Comparison of ENCODE assay signal across 1 cellular context in the genomic region with DNA sequence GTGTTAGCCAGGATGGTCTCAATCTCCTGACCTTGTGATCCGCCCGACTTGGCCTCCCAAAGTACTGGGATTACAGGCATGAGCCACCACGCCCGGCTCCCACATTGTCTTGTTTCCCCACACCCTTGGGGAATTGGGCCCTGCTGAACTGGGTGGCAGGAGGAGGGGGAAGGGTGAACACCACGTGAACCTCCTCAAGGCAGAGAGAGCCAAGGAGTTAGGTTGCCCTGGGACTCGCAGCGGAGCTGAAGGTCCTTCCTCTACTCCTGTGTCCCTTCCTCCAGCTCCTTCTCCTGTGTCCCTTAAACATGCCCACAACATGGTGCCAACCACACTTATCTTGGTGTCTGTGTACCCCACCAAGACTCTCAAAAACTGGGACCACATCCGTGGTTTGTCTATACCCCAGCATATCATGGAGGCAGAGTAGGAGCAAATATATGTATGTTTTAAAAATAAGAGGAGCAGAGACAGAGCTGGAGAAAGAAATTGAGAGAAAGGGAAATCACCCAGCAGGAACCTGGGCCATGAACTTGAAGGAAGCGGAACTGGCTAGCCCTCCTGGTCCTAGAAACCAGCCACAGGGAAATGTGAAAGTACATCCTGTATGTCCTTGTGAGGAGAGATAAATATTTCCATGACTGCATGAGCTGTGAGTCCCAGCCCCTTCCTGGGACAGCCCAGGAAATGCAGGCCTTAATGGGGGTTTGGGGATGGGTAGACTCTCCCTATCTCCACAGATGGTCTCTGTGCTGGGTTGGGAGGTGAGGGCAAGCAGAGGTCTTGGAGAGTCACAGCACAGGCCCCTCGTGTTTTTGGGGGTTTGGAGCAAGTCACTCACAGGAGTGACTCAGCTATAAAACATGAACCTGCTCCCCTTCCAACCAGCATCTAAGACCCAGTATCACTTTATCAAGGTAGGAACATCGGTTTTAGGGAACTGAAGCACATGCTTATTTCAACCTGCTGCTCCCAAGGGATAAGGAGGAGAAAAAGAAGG.
TF ChIP-seq lines count a peak whose summit lies in the region.

No MANE protein-coding gene starts in this region.

TF ChIP-seq in K562, 482 proteins besides CTCF, POLR2A, EP300 and RAD21 (continued from another document and continues in another):
- TF ChIP-seq, protein P1, sequence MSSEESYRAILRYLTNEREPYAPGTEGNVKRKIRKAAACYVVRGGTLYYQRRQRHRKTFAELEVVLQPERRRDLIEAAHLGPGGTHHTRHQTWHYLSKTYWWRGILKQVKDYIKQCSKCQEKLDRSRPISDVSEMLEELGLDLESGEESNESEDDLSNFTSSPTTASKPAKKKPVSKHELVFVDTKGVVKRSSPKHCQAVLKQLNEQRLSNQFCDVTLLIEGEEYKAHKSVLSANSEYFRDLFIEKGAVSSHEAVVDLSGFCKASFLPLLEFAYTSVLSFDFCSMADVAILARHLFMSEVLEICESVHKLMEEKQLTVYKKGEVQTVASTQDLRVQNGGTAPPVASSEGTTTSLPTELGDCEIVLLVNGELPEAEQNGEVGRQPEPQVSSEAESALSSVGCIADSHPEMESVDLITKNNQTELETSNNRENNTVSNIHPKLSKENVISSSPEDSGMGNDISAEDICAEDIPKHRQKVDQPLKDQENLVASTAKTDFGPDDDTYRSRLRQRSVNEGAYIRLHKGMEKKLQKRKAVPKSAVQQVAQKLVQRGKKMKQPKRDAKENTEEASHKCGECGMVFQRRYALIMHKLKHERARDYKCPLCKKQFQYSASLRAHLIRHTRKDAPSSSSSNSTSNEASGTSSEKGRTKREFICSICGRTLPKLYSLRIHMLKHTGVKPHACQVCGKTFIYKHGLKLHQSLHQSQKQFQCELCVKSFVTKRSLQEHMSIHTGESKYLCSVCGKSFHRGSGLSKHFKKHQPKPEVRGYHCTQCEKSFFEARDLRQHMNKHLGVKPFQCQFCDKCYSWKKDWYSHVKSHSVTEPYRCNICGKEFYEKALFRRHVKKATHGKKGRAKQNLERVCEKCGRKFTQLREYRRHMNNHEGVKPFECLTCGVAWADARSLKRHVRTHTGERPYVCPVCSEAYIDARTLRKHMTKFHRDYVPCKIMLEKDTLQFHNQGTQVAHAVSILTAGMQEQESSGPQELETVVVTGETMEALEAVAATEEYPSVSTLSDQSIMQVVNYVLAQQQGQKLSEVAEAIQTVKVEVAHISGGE (CRISPR knock-in tag; IDR thresholded peaks at IDR 0.05), result peak in 1 of 3 experiments; percentile 55; a peak in 1 of 6 replicates
- TF ChIP-seq SLC30A9 (CRISPR knock-in tag; IDR thresholded peaks at IDR 0.05) (no peak), SNRNP70 (optimal IDR thresholded peaks at IDR 0.05; ENCODE audit: low read depth, low read length) (no peak), ZFP30 (CRISPR knock-in tag; IDR thresholded peaks at IDR 0.05; ENCODE audit: borderline replicate concordance) (no peak), ATF7 (IDR thresholded peaks at IDR 0.05) (peak; percentile 57; the same call in 1 of the 2 replicates), ERF (CRISPR knock-in tag; IDR thresholded peaks at IDR 0.05) (no peak), NCOA1 (IDR thresholded peaks at IDR 0.05; ENCODE audit: low read depth) (no peak), MTA3 (IDR thresholded peaks at IDR 0.05; ENCODE audit: borderline replicate concordance) (0 out of 2 replicates have a peak, but pooled peaks have one; percentile 25), ZNF77 (CRISPR knock-in tag; IDR thresholded peaks at IDR 0.05) (no peak), ZNF445 (CRISPR knock-in tag; IDR thresholded peaks at IDR 0.05; ENCODE audit: low read depth) (no peak), NRF1 (conservative IDR thresholded peaks at IDR 0.05 in 1 of 2, IDR thresholded peaks at IDR 0.05 in 1 of 2) (no peak), ILF3 (IDR thresholded peaks at IDR 0.05; ENCODE audit: borderline replicate concordance) (no peak), NFATC3 (IDR thresholded peaks at IDR 0.05) (no peak), EZH2 (IDR thresholded peaks at IDR 0.05; ENCODE audit: borderline replicate concordance, low read depth, low read length) (no peak), FUS (optimal IDR thresholded peaks at IDR 0.05; ENCODE audit: low read depth, low read length) (no peak), NFYB (IDR thresholded peaks at IDR 0.05; ENCODE audit: extremely low read depth, insufficient read length) (no peak), PTRF (tag; IDR thresholded peaks at IDR 0.05) (no peak), RBM22 (IDR thresholded peaks at IDR 0.05; ENCODE audit: low read depth, low read length, poor library complexity, severe bottlenecking) (no peak), HIVEP1 (CRISPR knock-in tag; IDR thresholded peaks at IDR 0.05) (no peak), ZNF584 (CRISPR knock-in tag; IDR thresholded peaks at IDR 0.05; ENCODE audit: low read depth) (no peak; the same call in 1 of the 2 replicates), ZBED1 (IDR thresholded peaks at IDR 0.05) (no peak), EWSR1 (IDR thresholded peaks at IDR 0.05; ENCODE audit: borderline replicate concordance, low read depth, partially characterized antibody) (no peak), FOS (IDR thresholded peaks at IDR 0.05; ENCODE audit: extremely low read depth, insufficient read length) (no peak), CBX2 (IDR thresholded peaks at IDR 0.05; ENCODE audit: insufficient read depth, low read length, poor library complexity, severe bottlenecking) (no peak), ZNF253 (CRISPR knock-in tag; conservative IDR thresholded peaks at IDR 0.05) (no peak), SRSF3 (IDR thresholded peaks at IDR 0.05; ENCODE audit: insufficient read depth, low read length) (no peak), TCF7 (IDR thresholded peaks at IDR 0.05; ENCODE audit: borderline replicate concordance) (no peak), DACH1 (IDR thresholded peaks at IDR 0.05; ENCODE audit: partially characterized antibody) (no peak), RHOXF2B (CRISPR knock-in tag; conservative IDR thresholded peaks at IDR 0.05) (no peak), ZNF143 (CRISPR knock-in tag; IDR thresholded peaks at IDR 0.05) (no peak), SIN3B (IDR thresholded peaks at IDR 0.05; ENCODE audit: low read depth) (no peak), RCOR1 (IDR thresholded peaks at IDR 0.05; ENCODE audit: borderline replicate concordance in 1 of 2, low read depth in 2 of 2, low read length in 2 of 2) (peak in 1 of 2 experiments; percentile 34; a peak in 1 of 4 replicates), KDM4B (IDR thresholded peaks at IDR 0.05; ENCODE audit: borderline replicate concordance in 2 of 2, low read depth in 1 of 2) (no peak), ZNF316 (IDR thresholded peaks at IDR 0.05) (peak; percentile 88), SMAD2 (IDR thresholded peaks at IDR 0.05; ENCODE audit: low read depth, low read length) (no peak), PRPF4 (IDR thresholded peaks at IDR 0.05; ENCODE audit: insufficient read depth, low read depth, low read length, poor library complexity, severe bottlenecking) (no peak), SMARCB1 (IDR thresholded peaks at IDR 0.05; ENCODE audit: insufficient read length, low read depth) (no peak), BDP1 (IDR thresholded peaks at IDR 0.05; ENCODE audit: insufficient read depth, insufficient read length) (no peak), SMARCE1 (IDR thresholded peaks at IDR 0.05) (no peak; the same call in none of the 2 replicates), SETDB1 (IDR thresholded peaks at IDR 0.05; ENCODE audit: low read length) (no peak), HDAC2 (IDR thresholded peaks at IDR 0.05) (peak; percentile 61; the same call in 1 of the 2 replicates), POLR2AphosphoS2 (IDR thresholded peaks at IDR 0.05; ENCODE audit: low read length) (no peak), RNF2 (IDR thresholded peaks at IDR 0.05) (no peak), ETV6 (IDR thresholded peaks at IDR 0.05; ENCODE audit: borderline replicate concordance in 1 of 2, low read depth in 2 of 2, low read length in 1 of 2) (no peak), ETV6 (CRISPR knock-in tag; IDR thresholded peaks at IDR 0.05; ENCODE audit: borderline replicate concordance) (no peak)
- TF ChIP-seq, protein P2, sequence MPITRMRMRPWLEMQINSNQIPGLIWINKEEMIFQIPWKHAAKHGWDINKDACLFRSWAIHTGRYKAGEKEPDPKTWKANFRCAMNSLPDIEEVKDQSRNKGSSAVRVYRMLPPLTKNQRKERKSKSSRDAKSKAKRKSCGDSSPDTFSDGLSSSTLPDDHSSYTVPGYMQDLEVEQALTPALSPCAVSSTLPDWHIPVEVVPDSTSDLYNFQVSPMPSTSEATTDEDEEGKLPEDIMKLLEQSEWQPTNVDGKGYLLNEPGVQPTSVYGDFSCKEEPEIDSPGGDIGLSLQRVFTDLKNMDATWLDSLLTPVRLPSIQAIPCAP (CRISPR knock-in tag; IDR thresholded peaks at IDR 0.05; ENCODE audit: borderline replicate concordance), result no peak
- TF ChIP-seq, protein P3, sequence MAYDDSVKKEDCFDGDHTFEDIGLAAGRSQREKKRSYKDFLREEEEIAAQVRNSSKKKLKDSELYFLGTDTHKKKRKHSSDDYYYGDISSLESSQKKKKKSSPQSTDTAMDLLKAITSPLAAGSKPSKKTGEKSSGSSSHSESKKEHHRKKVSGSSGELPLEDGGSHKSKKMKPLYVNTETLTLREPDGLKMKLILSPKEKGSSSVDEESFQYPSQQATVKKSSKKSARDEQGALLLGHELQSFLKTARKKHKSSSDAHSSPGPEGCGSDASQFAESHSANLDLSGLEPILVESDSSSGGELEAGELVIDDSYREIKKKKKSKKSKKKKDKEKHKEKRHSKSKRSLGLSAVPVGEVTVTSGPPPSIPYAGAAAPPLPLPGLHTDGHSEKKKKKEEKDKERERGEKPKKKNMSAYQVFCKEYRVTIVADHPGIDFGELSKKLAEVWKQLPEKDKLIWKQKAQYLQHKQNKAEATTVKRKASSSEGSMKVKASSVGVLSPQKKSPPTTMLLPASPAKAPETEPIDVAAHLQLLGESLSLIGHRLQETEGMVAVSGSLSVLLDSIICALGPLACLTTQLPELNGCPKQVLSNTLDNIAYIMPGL (CRISPR knock-in tag; IDR thresholded peaks at IDR 0.05), result no peak
- TF ChIP-seq, protein P4, sequence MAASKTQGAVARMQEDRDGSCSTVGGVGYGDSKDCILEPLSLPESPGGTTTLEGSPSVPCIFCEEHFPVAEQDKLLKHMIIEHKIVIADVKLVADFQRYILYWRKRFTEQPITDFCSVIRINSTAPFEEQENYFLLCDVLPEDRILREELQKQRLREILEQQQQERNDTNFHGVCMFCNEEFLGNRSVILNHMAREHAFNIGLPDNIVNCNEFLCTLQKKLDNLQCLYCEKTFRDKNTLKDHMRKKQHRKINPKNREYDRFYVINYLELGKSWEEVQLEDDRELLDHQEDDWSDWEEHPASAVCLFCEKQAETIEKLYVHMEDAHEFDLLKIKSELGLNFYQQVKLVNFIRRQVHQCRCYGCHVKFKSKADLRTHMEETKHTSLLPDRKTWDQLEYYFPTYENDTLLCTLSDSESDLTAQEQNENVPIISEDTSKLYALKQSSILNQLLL (CRISPR knock-in tag; IDR thresholded peaks at IDR 0.05; ENCODE audit: borderline replicate concordance), result no peak
- TF ChIP-seq, protein P5, sequence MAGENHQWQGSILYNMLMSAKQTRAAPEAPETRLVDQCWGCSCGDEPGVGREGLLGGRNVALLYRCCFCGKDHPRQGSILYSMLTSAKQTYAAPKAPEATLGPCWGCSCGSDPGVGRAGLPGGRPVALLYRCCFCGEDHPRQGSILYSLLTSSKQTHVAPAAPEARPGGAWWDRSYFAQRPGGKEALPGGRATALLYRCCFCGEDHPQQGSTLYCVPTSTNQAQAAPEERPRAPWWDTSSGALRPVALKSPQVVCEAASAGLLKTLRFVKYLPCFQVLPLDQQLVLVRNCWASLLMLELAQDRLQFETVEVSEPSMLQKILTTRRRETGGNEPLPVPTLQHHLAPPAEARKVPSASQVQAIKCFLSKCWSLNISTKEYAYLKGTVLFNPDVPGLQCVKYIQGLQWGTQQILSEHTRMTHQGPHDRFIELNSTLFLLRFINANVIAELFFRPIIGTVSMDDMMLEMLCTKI (IDR thresholded peaks at IDR 0.05; ENCODE audit: partially characterized antibody), result no peak
- TF ChIP-seq, protein P6, sequence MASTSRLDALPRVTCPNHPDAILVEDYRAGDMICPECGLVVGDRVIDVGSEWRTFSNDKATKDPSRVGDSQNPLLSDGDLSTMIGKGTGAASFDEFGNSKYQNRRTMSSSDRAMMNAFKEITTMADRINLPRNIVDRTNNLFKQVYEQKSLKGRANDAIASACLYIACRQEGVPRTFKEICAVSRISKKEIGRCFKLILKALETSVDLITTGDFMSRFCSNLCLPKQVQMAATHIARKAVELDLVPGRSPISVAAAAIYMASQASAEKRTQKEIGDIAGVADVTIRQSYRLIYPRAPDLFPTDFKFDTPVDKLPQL (IDR thresholded peaks at IDR 0.05; ENCODE audit: extremely low read depth, insufficient read length), result no peak
- TF ChIP-seq, protein P7, sequence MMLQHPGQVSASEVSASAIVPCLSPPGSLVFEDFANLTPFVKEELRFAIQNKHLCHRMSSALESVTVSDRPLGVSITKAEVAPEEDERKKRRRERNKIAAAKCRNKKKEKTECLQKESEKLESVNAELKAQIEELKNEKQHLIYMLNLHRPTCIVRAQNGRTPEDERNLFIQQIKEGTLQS (IDR thresholded peaks at IDR 0.05), result peak; percentile 41; the same call in 1 of the 2 replicates
- TF ChIP-seq, protein P7 (CRISPR knock-in tag; conservative IDR thresholded peaks at IDR 0.05), result no peak
- TF ChIP-seq, protein P8, sequence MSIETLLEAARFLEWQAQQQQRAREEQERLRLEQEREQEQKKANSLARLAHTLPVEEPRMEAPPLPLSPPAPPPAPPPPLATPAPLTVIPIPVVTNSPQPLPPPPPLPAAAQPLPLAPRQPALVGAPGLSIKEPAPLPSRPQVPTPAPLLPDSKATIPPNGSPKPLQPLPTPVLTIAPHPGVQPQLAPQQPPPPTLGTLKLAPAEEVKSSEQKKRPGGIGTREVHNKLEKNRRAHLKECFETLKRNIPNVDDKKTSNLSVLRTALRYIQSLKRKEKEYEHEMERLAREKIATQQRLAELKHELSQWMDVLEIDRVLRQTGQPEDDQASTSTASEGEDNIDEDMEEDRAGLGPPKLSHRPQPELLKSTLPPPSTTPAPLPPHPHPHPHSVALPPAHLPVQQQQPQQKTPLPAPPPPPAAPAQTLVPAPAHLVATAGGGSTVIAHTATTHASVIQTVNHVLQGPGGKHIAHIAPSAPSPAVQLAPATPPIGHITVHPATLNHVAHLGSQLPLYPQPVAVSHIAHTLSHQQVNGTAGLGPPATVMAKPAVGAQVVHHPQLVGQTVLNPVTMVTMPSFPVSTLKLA (conservative IDR thresholded peaks at IDR 0.05), result peak; percentile 34 to 48; a peak in 2 of 4 replicates
